In the genomic region with DNA sequence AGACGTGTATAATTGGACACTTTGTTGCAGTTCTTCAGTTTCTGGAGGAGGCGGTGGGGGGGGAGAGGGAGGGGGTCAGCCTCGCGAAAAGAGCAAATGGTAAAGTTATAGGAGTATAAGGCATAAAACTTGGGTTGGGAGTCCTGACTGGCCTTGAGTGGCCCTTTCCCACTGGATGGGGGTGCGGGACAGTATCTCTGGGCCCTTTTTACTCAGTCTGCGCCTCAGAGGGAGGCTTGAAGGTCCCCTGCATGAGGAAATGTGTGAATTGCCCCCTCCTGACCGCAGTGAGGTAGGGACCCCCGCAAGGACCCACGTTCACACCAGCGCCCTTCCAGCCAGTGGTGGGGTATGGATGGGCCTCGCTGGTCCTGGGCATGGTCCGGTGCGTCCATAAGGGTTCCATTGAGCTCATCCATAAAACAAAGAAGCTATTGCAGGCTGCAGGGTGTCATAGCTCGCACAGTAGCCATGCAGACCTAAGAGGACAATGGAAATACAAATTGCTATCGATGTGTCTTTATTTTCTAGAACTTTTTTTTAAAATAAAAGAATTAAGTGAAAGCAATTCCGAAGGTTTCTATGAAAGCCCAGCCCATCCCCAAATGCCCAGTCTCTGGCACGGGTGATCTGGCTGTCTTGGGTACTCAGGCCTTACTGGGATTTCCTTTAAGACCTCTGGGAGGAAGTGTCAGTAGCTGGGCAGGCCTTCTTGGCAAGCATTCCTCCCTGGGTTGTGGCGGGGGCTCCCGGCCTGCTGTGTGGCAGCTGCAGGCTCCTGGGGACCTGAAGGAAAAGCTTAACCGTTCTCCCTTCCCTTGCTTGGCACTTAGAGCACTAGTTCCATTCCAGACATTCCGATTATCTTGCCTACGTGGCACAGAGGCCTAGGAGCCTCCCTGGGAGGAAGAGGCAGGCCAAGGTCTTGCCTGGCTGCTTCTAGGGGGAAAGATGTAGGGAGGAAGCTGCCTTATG, we compare ENCODE assay signal across 7 cellular contexts. TPM values are rescaled to one million over a fixed set of nuclear protein-coding genes. Genes with fewer than 3 reads are reported as not detected.
DNase-seq lines count a peak whose midpoint lies in the region; TF ChIP-seq lines count a peak whose summit lies in the region.

No MANE protein-coding gene starts in this region.

- peaks cover 6% of the 10 kb centered on the region for H3K4me1 ChIP-seq in endocrine pancreas (ENCODE audit: control insufficient read depth, insufficient read depth, low read length)
- H3K4me1 ChIP-seq in tibial nerve: peaks cover 0 to 41% (median 0%) of the 10 kb centered on the region in 4 donors

- whole genome bisulfite sequencing in tibial nerve, 2 donors: 15 to 23% methylated on average over 22 of the region's 22 CpGs

- no peak for TF ChIP-seq POLR2A in tibial nerve (IDR thresholded peaks at IDR 0.05)

- DNase-seq in MG63 (peak; percentile 96), medulla oblongata (ENCODE audit: extremely low spot score) (peak; percentile 58), tibial nerve (ENCODE audit: low spot score in 2 of 2) (no peak), NCI-H2029 (lab: John Stamatoyannopoulos, UW) (no peak), NCI-H2227 treated with DMSO at 0.1 percent for 48 hours (lab: John Stamatoyannopoulos, UW) (no peak), NCI-H524 treated with DMSO at 0.1 percent for 48 hours (lab: John Stamatoyannopoulos, UW) (no peak)

- H3K9me3 ChIP-seq in MG63: no peaks in the 10 kb centered on the region
- no peaks in the 10 kb centered on the region for H3K9me3 ChIP-seq in endocrine pancreas (ENCODE audit: control insufficient read depth, low read length)
- no peaks in the 10 kb centered on the region for H3K9me3 ChIP-seq in tibial nerve

- no peak overlapping the region for H3K9ac ChIP-seq in endocrine pancreas (ENCODE audit: control insufficient read depth, insufficient read depth, low read length)

- H3K27ac ChIP-seq in tibial nerve: peak overlapping the region; percentile 87 to 98 (median 90)

- H3K4me3 ChIP-seq in MG63: peak overlapping the region; percentile 90
- peak overlapping the region; percentile 30 for H3K4me3 ChIP-seq in endocrine pancreas (ENCODE audit: control insufficient read depth, insufficient read depth, low read length)
- peak overlapping the region; percentile 55 to 74 (median 72) for H3K4me3 ChIP-seq in tibial nerve

- TF ChIP-seq CTCF in tibial nerve (IDR thresholded peaks at IDR 0.05): no peak

- H3K27me3 ChIP-seq in MG63 (no peaks in the 10 kb centered on the region), endocrine pancreas (ENCODE audit: control insufficient read depth, insufficient read depth, low read length) (no peaks in the 10 kb centered on the region), tibial nerve (no peaks in the 10 kb centered on the region)

- peaks cover 53% of the 10 kb centered on the region for H3K36me3 ChIP-seq in MG63
- H3K36me3 ChIP-seq in endocrine pancreas (ENCODE audit: control insufficient read depth, insufficient read depth, low read length): no peaks in the 10 kb centered on the region
- H3K36me3 ChIP-seq in tibial nerve: peaks cover 0 to 34% (median 0%) of the 10 kb centered on the region in 3 donors

- TF ChIP-seq EP300 in tibial nerve (IDR thresholded peaks at IDR 0.05): no peak

RNA-seq across cellular contexts. Expression of a gene that starts 1.4 kb away (rescaled TPM):
- total RNA-seq in MG63 (2014; rRNA removed; shearing (Covaris generic); ENCODE audit: low replicate concordance): 22.3 and 27.9 TPM in 2 replicates
- 10 to 100 TPM; 36.3 to 58.4 (median 52.6) TPM for total RNA-seq in tibial nerve

Comparison
In these comparisons a context has a peak if more than half of its experiments do, and no peak if none do; other contexts are left out.
1. DNase-seq: peak in MG63 (single experiment) and medulla oblongata (single experiment); none in tibial nerve (0 of 2), NCI-H2029 (single experiment), NCI-H2227 treated with DMSO at 0.1 percent for 48 hours (single experiment) and NCI-H524 treated with DMSO at 0.1 percent for 48 hours (single experiment).
2. H3K4me3 ChIP-seq: peak in every context shown above with its lines; median percentile 90 in MG63; 72 in tibial nerve; 30 in endocrine pancreas.